Comparison of ENCODE assay signal across 21 cellular contexts in the genomic region with DNA sequence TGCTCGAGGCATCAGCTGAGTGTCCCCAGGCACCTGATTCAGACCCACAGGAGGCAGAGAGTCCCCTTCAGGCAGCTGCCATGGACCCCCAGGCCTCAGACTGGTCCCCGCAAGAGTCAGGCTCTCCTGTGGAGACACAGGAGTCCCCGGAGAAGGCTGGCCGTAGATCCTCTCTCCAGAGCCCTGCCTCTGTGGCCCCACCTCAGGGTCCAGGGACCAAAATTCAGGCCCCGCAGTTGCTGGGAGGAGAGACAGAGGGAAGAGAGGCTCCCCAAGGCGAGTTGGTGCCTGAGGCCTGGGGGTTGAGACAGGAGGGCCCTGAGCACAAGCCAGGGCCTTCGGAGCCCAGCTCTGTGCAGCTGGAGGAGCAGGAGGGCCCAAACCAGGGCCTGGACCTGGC.
"Had no signal": no experiment of that assay in that cellular context is flagged by ENCODE, and none has a peak within 500 bp of the region (broad histone marks: within the 10 kb centered on the region; RNA-seq: fewer than 3 reads in every experiment).

No MANE protein-coding gene starts in this region.

- H3K9me3 ChIP-seq: gastrocnemius medialis, right atrium auricular region, tibial nerve had no signal

- H3K9me3 Mint-ChIP-seq: activated naive CD4-positive, alpha-beta T cell treated with anti-CD3 and anti-CD28 coated beads, Interleukin-2, amount 50 U/mL, for 24 hours; activated naive CD8-positive, alpha-beta T cell treated with anti-CD3 and anti-CD28 coated beads, Interleukin-2, amount 50 U/mL, for 24 hours; activated T-helper 2 cell treated with anti-CD3 and anti-CD28 coated beads, Interferon-gamma antibody, Interleukin-2, Interleukin-4, amounts not matched to agents 10 μg/mL and 5 μg/mL and 100 μg/mL, durations not matched to agents 14 hours and 24 hours and 36 hours; effector memory CD8-positive, alpha-beta T cell; mesothelial cell of epicardium; naive thymus-derived CD4-positive, alpha-beta T cell; WTC11 had no signal

- H3K27ac ChIP-seq: gastrocnemius medialis, right atrium auricular region, tibial nerve had no signal

- DNase-seq: activated CD4-positive, alpha-beta T cell treated with anti-CD3 and anti-CD28 coated beads, Interleukin-2, amount 50 U/mL, for 1 hour; activated CD8-positive, alpha-beta memory T cell treated with anti-CD3 and anti-CD28 coated beads, Interleukin-2, amount 10 ng/mL, durations not matched to agents 7 days and 5 days; activated CD8-positive, alpha-beta T cell treated with anti-CD3 and anti-CD28 coated beads, Interleukin-2, amount 10 ng/mL, durations not matched to agents 7 days and 5 days; activated naive CD8-positive, alpha-beta T cell treated with anti-CD3 and anti-CD28 coated beads, Interleukin-2, amount 50 U/mL, for 24 hours; activated T-cell treated with anti-CD3 and anti-CD28 coated beads, Interleukin-2, amount 50 U/mL, for 48 hours; caudate nucleus; cortex of kidney; effector memory CD8-positive, alpha-beta T cell; gastrocnemius medialis; left cardiac atrium; naive thymus-derived CD4-positive, alpha-beta T cell; stimulated activated CD4-positive, alpha-beta T cell treated with anti-CD3 and anti-CD28 coated beads, Interleukin-15, amount 100 ng/mL, for 24 hours; stimulated activated CD4-positive, alpha-beta T cell treated with anti-CD3 and anti-CD28 coated beads, Interleukin-2, amount 100 ng/mL, for 24 hours; stimulated activated naive CD4-positive, alpha-beta T cell treated with Interleukin-2 at 50 U/mL for 16 hours; T1000 had no signal

- H3K27me3 Mint-ChIP-seq: activated CD8-positive, alpha-beta memory T cell treated with anti-CD3 and anti-CD28 coated beads, Interleukin-2, amount 10 ng/mL, durations not matched to agents 7 days and 5 days; activated naive CD4-positive, alpha-beta T cell treated with anti-CD3 and anti-CD28 coated beads, Interleukin-2, amount 50 U/mL, for 24 hours; activated naive CD8-positive, alpha-beta T cell treated with anti-CD3 and anti-CD28 coated beads, Interleukin-2, amount 50 U/mL, for 24 hours; effector memory CD8-positive, alpha-beta T cell had no signal

- H3K27me3 ChIP-seq: gastrocnemius medialis, right atrium auricular region, tibial nerve had no signal

- H3K36me3 Mint-ChIP-seq: activated naive CD4-positive, alpha-beta T cell treated with anti-CD3 and anti-CD28 coated beads, Interleukin-2, amount 50 U/mL, for 24 hours; mesothelial cell of epicardium; WTC11 had no signal

- H3K4me3 Mint-ChIP-seq: activated CD8-positive, alpha-beta memory T cell treated with anti-CD3 and anti-CD28 coated beads, Interleukin-2, amount 10 ng/mL, durations not matched to agents 7 days and 5 days; activated CD8-positive, alpha-beta T cell treated with anti-CD3 and anti-CD28 coated beads, Interleukin-2, amount 10 ng/mL, durations not matched to agents 7 days and 5 days; activated naive CD4-positive, alpha-beta T cell treated with anti-CD3 and anti-CD28 coated beads, Interleukin-2, amount 50 U/mL, for 24 hours; activated naive CD8-positive, alpha-beta T cell treated with anti-CD3 and anti-CD28 coated beads, Interleukin-2, amount 50 U/mL, for 24 hours; effector memory CD8-positive, alpha-beta T cell; mesothelial cell of epicardium; naive thymus-derived CD4-positive, alpha-beta T cell; WTC11 had no signal

- ATAC-seq: activated CD8-positive, alpha-beta memory T cell treated with anti-CD3 and anti-CD28 coated beads, Interleukin-2, amount 10 ng/mL, durations not matched to agents 7 days and 5 days; activated CD8-positive, alpha-beta T cell treated with anti-CD3 and anti-CD28 coated beads, Interleukin-2, amount 10 ng/mL, durations not matched to agents 7 days and 5 days; activated naive CD8-positive, alpha-beta T cell treated with anti-CD3 and anti-CD28 coated beads, Interleukin-2, amount 50 U/mL, for 24 hours; effector memory CD8-positive, alpha-beta T cell; gastrocnemius medialis; naive thymus-derived CD4-positive, alpha-beta T cell; WTC11 had no signal

- H3K36me3 ChIP-seq: gastrocnemius medialis, right atrium auricular region, tibial nerve had no signal

- H3K4me3 ChIP-seq: gastrocnemius medialis, right atrium auricular region, tibial nerve had no signal

- H3K27ac Mint-ChIP-seq: activated CD8-positive, alpha-beta memory T cell treated with anti-CD3 and anti-CD28 coated beads, Interleukin-2, amount 10 ng/mL, durations not matched to agents 7 days and 5 days; activated CD8-positive, alpha-beta T cell treated with anti-CD3 and anti-CD28 coated beads, Interleukin-2, amount 10 ng/mL, durations not matched to agents 7 days and 5 days; activated naive CD4-positive, alpha-beta T cell treated with anti-CD3 and anti-CD28 coated beads, Interleukin-2, amount 50 U/mL, for 24 hours; activated naive CD8-positive, alpha-beta T cell treated with anti-CD3 and anti-CD28 coated beads, Interleukin-2, amount 50 U/mL, for 24 hours; activated T-helper 2 cell treated with anti-CD3 and anti-CD28 coated beads, Interferon-gamma antibody, Interleukin-2, Interleukin-4, amounts not matched to agents 10 μg/mL and 5 μg/mL and 100 μg/mL, durations not matched to agents 14 hours and 24 hours and 36 hours; mesothelial cell of epicardium; WTC11 had no signal
